39 cellular contexts compared by ENCODE assay signal in genomic region chr14:45015133-45015532, GRCh38.
"Had no signal": no experiment of that assay in that cellular context is flagged by ENCODE, and none has a peak within 500 bp of the region (broad histone marks: within the 10 kb centered on the region; RNA-seq: fewer than 3 reads in every experiment).

No MANE protein-coding gene starts in this region.

- H3K36me3 ChIP-seq: brain microvascular endothelial cell, breast epithelium, WERI-Rb-1 had no signal

- H3K27ac Mint-ChIP-seq: activated CD4-positive, alpha-beta memory T cell treated with anti-CD3 and anti-CD28 coated beads for 36 hours; activated CD4-positive, alpha-beta T cell treated with anti-CD3 and anti-CD28 coated beads for 36 hours; activated CD4-positive, alpha-beta T cell treated with anti-CD3 and anti-CD28 coated beads, Interleukin-2, amount 10 ng/mL, durations not matched to agents 24 days and 14 days; activated CD8-positive, alpha-beta T cell treated with anti-CD3 and anti-CD28 coated beads for 36 hours; activated naive CD4-positive, alpha-beta T cell treated with anti-CD3 and anti-CD28 coated beads for 36 hours; activated naive CD4-positive, alpha-beta T cell treated with anti-CD3 and anti-CD28 coated beads, Interleukin-2, amount 50 U/mL, for 72 hours; activated naive CD8-positive, alpha-beta T cell treated with anti-CD3 and anti-CD28 coated beads for 36 hours; activated T-cell treated with anti-CD3 and anti-CD28 coated beads, Interleukin-2, amount 50 U/mL, for 72 hours; activated T-helper 1 cell treated with anti-CD3 and anti-CD28 coated beads, Interleukin-12 subunit alpha, Interleukin-12 subunit beta, Interleukin-2, Interleukin-4 antibody, amounts not matched to agents 30 ng/mL and 10 ng/mL and 1 ng/mL, durations not matched to agents 14 hours and 24 hours and 36 hours; activated T-helper 17 cell treated with anti-CD3 and anti-CD28 coated beads, Interleukin-2, amount 50 U/mL, for 72 hours; T-helper 1 cell treated with Interleukin-12 subunit alpha and Interleukin-12 subunit beta and Interleukin-4 antibody, amounts not matched to agents 30 μg/mL and 1 μg/mL, for 36 hours; T-helper 2 cell treated with Interferon-gamma antibody and Interleukin-4, amounts not matched to agents 5 μg/mL and 100 μg/mL, for 36 hours; WTC11 had no signal

- ATAC-seq: activated CD4-positive, alpha-beta T cell treated with anti-CD3 and anti-CD28 coated beads for 36 hours; activated CD4-positive, CD25-positive, alpha-beta regulatory T cell treated with anti-CD3 and anti-CD28 coated beads, Interleukin-2, amount 50 U/mL, for 24 hours; activated CD8-positive, alpha-beta T cell treated with anti-CD3 and anti-CD28 coated beads for 36 hours; activated naive CD4-positive, alpha-beta T cell treated with anti-CD3 and anti-CD28 coated beads, Interleukin-2, amount 50 U/mL, for 72 hours; activated T-cell treated with anti-CD3 and anti-CD28 coated beads, Interleukin-2, amount 50 U/mL, for 4 hours; activated T-cell treated with anti-CD3 and anti-CD28 coated beads, Interleukin-2, amount 50 U/mL, for 72 hours; activated T-helper 17 cell treated with anti-CD3 and anti-CD28 coated beads, Interleukin-2, amount 50 U/mL, for 72 hours; body of pancreas; WTC11 had no signal

- DNase-seq: activated CD4-positive, alpha-beta memory T cell treated with anti-CD3 and anti-CD28 coated beads for 36 hours; activated CD4-positive, alpha-beta T cell treated with anti-CD3 and anti-CD28 coated beads for 1 hour; activated CD4-positive, alpha-beta T cell treated with anti-CD3 and anti-CD28 coated beads for 36 hours; activated CD4-positive, alpha-beta T cell treated with anti-CD3 and anti-CD28 coated beads, Interleukin-2, amount 10 ng/mL, durations not matched to agents 24 days and 14 days; activated CD4-positive, alpha-beta T cell treated with anti-CD3 and anti-CD28 coated beads, Interleukin-2, amount 50 U/mL, for 1 hour; activated CD4-positive, alpha-beta T cell treated with anti-CD3 and anti-CD28 coated beads, Interleukin-2, amount 50 U/mL, for 4 hours; activated CD4-positive, CD25-positive, alpha-beta regulatory T cell; activated CD8-positive, alpha-beta memory T cell treated with anti-CD3 and anti-CD28 coated beads, Interleukin-2, amount 50 U/mL, for 4 hours; activated CD8-positive, alpha-beta T cell treated with anti-CD3 and anti-CD28 coated beads for 36 hours; activated effector memory CD4-positive, alpha-beta T cell treated with anti-CD3 and anti-CD28 coated beads, Interleukin-2, amount 50 U/mL, for 16 hours; activated gamma-delta T cell treated with Interleukin-2 at 50 U/mL for 16 hours; activated naive CD4-positive, alpha-beta T cell; activated naive CD4-positive, alpha-beta T cell treated with anti-CD3 and anti-CD28 coated beads for 36 hours; activated naive CD4-positive, alpha-beta T cell treated with anti-CD3 and anti-CD28 coated beads, Interleukin-2, amount 50 U/mL, for 16 hours; activated naive CD8-positive, alpha-beta T cell treated with anti-CD3 and anti-CD28 coated beads for 36 hours; activated T-cell treated with anti-CD3 and anti-CD28 coated beads for 4 hours; activated T-cell treated with anti-CD3 and anti-CD28 coated beads, Interleukin-2, amount 50 U/mL, for 1 hour; activated T-cell treated with anti-CD3 and anti-CD28 coated beads, Interleukin-2, amount 50 U/mL, for 4 hours; activated T-cell treated with anti-CD3 and anti-CD28 coated beads, Interleukin-2, amount 50 U/mL, for 72 hours; adrenal gland; amniotic stem cell; aorta; body of pancreas; brain microvascular endothelial cell; central memory CD4-positive, alpha-beta T cell; T-helper 1 cell; T-helper 2 cell; T-helper 9 cell; WERI-Rb-1 had no signal

- H3K4me3 Mint-ChIP-seq: activated CD4-positive, alpha-beta memory T cell treated with anti-CD3 and anti-CD28 coated beads for 36 hours; activated CD4-positive, alpha-beta T cell treated with anti-CD3 and anti-CD28 coated beads for 36 hours; activated CD4-positive, alpha-beta T cell treated with anti-CD3 and anti-CD28 coated beads, Interleukin-2, amount 10 ng/mL, durations not matched to agents 24 days and 14 days; activated CD8-positive, alpha-beta T cell treated with anti-CD3 and anti-CD28 coated beads for 36 hours; activated naive CD4-positive, alpha-beta T cell treated with anti-CD3 and anti-CD28 coated beads for 36 hours; activated naive CD8-positive, alpha-beta T cell treated with anti-CD3 and anti-CD28 coated beads for 36 hours; activated T-cell treated with anti-CD3 and anti-CD28 coated beads, Interleukin-2, amount 50 U/mL, for 4 hours; activated T-cell treated with anti-CD3 and anti-CD28 coated beads, Interleukin-2, amount 50 U/mL, for 72 hours; activated T-helper 1 cell treated with anti-CD3 and anti-CD28 coated beads, Interleukin-12 subunit alpha, Interleukin-12 subunit beta, Interleukin-2, Interleukin-4 antibody, amounts not matched to agents 30 ng/mL and 10 ng/mL and 1 ng/mL, durations not matched to agents 14 hours and 24 hours and 36 hours; activated T-helper 17 cell treated with anti-CD3 and anti-CD28 coated beads, Interleukin-2, amount 50 U/mL, for 72 hours; T-helper 1 cell treated with Interleukin-12 subunit alpha and Interleukin-12 subunit beta and Interleukin-4 antibody, amounts not matched to agents 30 μg/mL and 1 μg/mL, for 36 hours; T-helper 2 cell treated with Interferon-gamma antibody and Interleukin-4, amounts not matched to agents 5 μg/mL and 100 μg/mL, for 36 hours; WTC11 had no signal

- H3K9me3 Mint-ChIP-seq: activated CD4-positive, alpha-beta memory T cell treated with anti-CD3 and anti-CD28 coated beads for 36 hours; activated CD4-positive, alpha-beta T cell treated with anti-CD3 and anti-CD28 coated beads, Interleukin-2, amount 10 ng/mL, durations not matched to agents 24 days and 14 days; activated CD8-positive, alpha-beta T cell treated with anti-CD3 and anti-CD28 coated beads for 36 hours; activated naive CD4-positive, alpha-beta T cell treated with anti-CD3 and anti-CD28 coated beads for 36 hours; activated naive CD4-positive, alpha-beta T cell treated with anti-CD3 and anti-CD28 coated beads, Interleukin-2, amount 50 U/mL, for 72 hours; activated naive CD8-positive, alpha-beta T cell treated with anti-CD3 and anti-CD28 coated beads for 36 hours; activated T-cell treated with anti-CD3 and anti-CD28 coated beads, Interleukin-2, amount 50 U/mL, for 4 hours; activated T-cell treated with anti-CD3 and anti-CD28 coated beads, Interleukin-2, amount 50 U/mL, for 72 hours; activated T-helper 1 cell treated with anti-CD3 and anti-CD28 coated beads, Interleukin-12 subunit alpha, Interleukin-12 subunit beta, Interleukin-2, Interleukin-4 antibody, amounts not matched to agents 30 ng/mL and 10 ng/mL and 1 ng/mL, durations not matched to agents 14 hours and 24 hours and 36 hours; activated T-helper 17 cell treated with anti-CD3 and anti-CD28 coated beads, Interleukin-2, amount 50 U/mL, for 72 hours; T-helper 1 cell treated with Interleukin-12 subunit alpha and Interleukin-12 subunit beta and Interleukin-4 antibody, amounts not matched to agents 30 μg/mL and 1 μg/mL, for 36 hours; T-helper 2 cell treated with Interferon-gamma antibody and Interleukin-4, amounts not matched to agents 5 μg/mL and 100 μg/mL, for 36 hours had no signal

- H3K4me1 Mint-ChIP-seq: activated CD4-positive, alpha-beta T cell treated with anti-CD3 and anti-CD28 coated beads for 36 hours; activated CD4-positive, alpha-beta T cell treated with anti-CD3 and anti-CD28 coated beads, Interleukin-2, amount 10 ng/mL, durations not matched to agents 24 days and 14 days; activated naive CD8-positive, alpha-beta T cell treated with anti-CD3 and anti-CD28 coated beads for 36 hours; activated T-helper 17 cell treated with anti-CD3 and anti-CD28 coated beads, Interleukin-2, amount 50 U/mL, for 72 hours had no signal

- FAIRE-seq: astrocyte, TTC549 had no signal

- H3K9me3 ChIP-seq: adrenal gland, body of pancreas, breast epithelium had no signal

- H3K4me3 ChIP-seq: adrenal gland, body of pancreas, breast epithelium had no signal

- H3K4me1 ChIP-seq: adrenal gland, body of pancreas, breast epithelium had no signal

- H3K27me3 ChIP-seq: adrenal gland, body of pancreas, brain microvascular endothelial cell, breast epithelium had no signal

- H3K27me3 Mint-ChIP-seq: activated CD4-positive, alpha-beta memory T cell treated with anti-CD3 and anti-CD28 coated beads for 36 hours; activated CD4-positive, alpha-beta T cell treated with anti-CD3 and anti-CD28 coated beads for 36 hours; activated CD4-positive, alpha-beta T cell treated with anti-CD3 and anti-CD28 coated beads, Interleukin-2, amount 10 ng/mL, durations not matched to agents 24 days and 14 days; activated CD8-positive, alpha-beta T cell treated with anti-CD3 and anti-CD28 coated beads for 36 hours; activated naive CD8-positive, alpha-beta T cell treated with anti-CD3 and anti-CD28 coated beads for 36 hours; activated T-helper 17 cell treated with anti-CD3 and anti-CD28 coated beads, Interleukin-2, amount 50 U/mL, for 72 hours had no signal

- H3K27ac ChIP-seq: adrenal gland, body of pancreas, brain microvascular endothelial cell, breast epithelium, WERI-Rb-1 had no signal
